ENCODE assay signal across 1 cellular context in genomic region chr7:157540606-157541294, GRCh38.
TF ChIP-seq lines count a peak whose summit lies in the region.

No MANE protein-coding gene starts in this region.

TF ChIP-seq in WTC11, 78 proteins besides CTCF, POLR2A, EP300 and RAD21 (continued from another document):
- TF ChIP-seq AR (CRISPR knock-in tag; IDR thresholded peaks at IDR 0.05) (no peak), OVOL2 (CRISPR knock-in tag; IDR thresholded peaks at IDR 0.05; ENCODE audit: borderline replicate concordance) (no peak), SP1 (CRISPR knock-in tag; conservative IDR thresholded peaks at IDR 0.05) (no peak), MXD4 (CRISPR knock-in tag; IDR thresholded peaks at IDR 0.05; ENCODE audit: borderline replicate concordance) (no peak), ZNF232 (CRISPR knock-in tag; IDR thresholded peaks at IDR 0.05) (no peak), MYBL2 (CRISPR knock-in tag; IDR thresholded peaks at IDR 0.05) (no peak)
